ENCODE assay signal across 8 cellular contexts in genomic region chr15:75578948-75579908, GRCh38. TPM values are rescaled to one million over a fixed set of nuclear protein-coding genes. Genes with fewer than 3 reads are reported as not detected.
DNase-seq lines count a peak whose midpoint lies in the region; ATAC-seq and TF ChIP-seq lines count a peak whose summit lies in the region.

TSS of gene PTPN9 (minus strand) at chr15:75579315. CDS start at chr15:75578776, 539 bp downstream.

- TF ChIP-seq CTCF in MM.1S (IDR thresholded peaks at IDR 0.05; ENCODE audit: low read length) (peak; percentile 33), glutamatergic neuron (IDR thresholded peaks at IDR 0.05; ENCODE audit: partially characterized antibody, unreplicated experiment) (no peak), omental fat pad (IDR thresholded peaks at IDR 0.05) (no peak), suprapubic skin (IDR thresholded peaks at IDR 0.05) (peak in 1 of 2 donors; percentile 59)

- TF ChIP-seq EP300 in suprapubic skin (IDR thresholded peaks at IDR 0.05), result no peak

- peak within 1 kb of the TSS; percentile 93 to 98 for H3K27ac Mint-ChIP-seq in activated naive CD4-positive, alpha-beta T cell treated with anti-CD3 and anti-CD28 coated beads, Interleukin-2, amount 50 U/mL, for 72 hours
- peak within 1 kb of the TSS; percentile 99 for H3K27ac Mint-ChIP-seq in glutamatergic neuron (ENCODE audit: unreplicated experiment)

- peaks cover 5 to 6% of the 10 kb centered on the region in 2 donors for H3K36me3 Mint-ChIP-seq in activated naive CD4-positive, alpha-beta T cell treated with anti-CD3 and anti-CD28 coated beads, Interleukin-2, amount 50 U/mL, for 72 hours
- H3K36me3 Mint-ChIP-seq in glutamatergic neuron (ENCODE audit: unreplicated experiment), result no peaks in the 10 kb centered on the region

- no peaks in the 10 kb centered on the region for H3K9me3 ChIP-seq in MM.1S (replicated peaks; ENCODE audit: insufficient read depth, low read length)
- H3K9me3 ChIP-seq in suprapubic skin, result no peaks in the 10 kb centered on the region

- no peaks in the 10 kb centered on the region for H4K20me1 ChIP-seq in MM.1S (ENCODE audit: insufficient read depth, low read length)

- H3K4me1 Mint-ChIP-seq in glutamatergic neuron (ENCODE audit: low read depth, unreplicated experiment), result peaks cover 7% of the 10 kb centered on the region

- peaks cover 9% of the 10 kb centered on the region for H3K27me3 Mint-ChIP-seq in glutamatergic neuron (ENCODE audit: unreplicated experiment)

- under 1% methylated on average over 42 of the region's 77 CpGs for WGBS in suprapubic skin

- H3K4me3 Mint-ChIP-seq in glutamatergic neuron (ENCODE audit: unreplicated experiment), result peak within 1 kb of the TSS; percentile 99

- H3K79me2 ChIP-seq in MM.1S (ENCODE audit: low read length), result peaks cover 14% of the 10 kb centered on the region

- peak within 1 kb of the TSS; percentile 89 for H3K4me2 ChIP-seq in MM.1S (ENCODE audit: low read depth, low read length)

- H3K4me1 ChIP-seq in MM.1S (ENCODE audit: low read length) (peaks cover 10% of the 10 kb centered on the region; the same call in 1 of the 2 replicates), suprapubic skin (peaks cover 22% of the 10 kb centered on the region)

- no peaks in the 10 kb centered on the region for H3K9me2 ChIP-seq in MM.1S (replicated peaks; ENCODE audit: insufficient read depth, low read length)

- ATAC-seq in GM21529 (IDR thresholded peaks at IDR 0.05; ENCODE audit: unreplicated experiment), result peak; percentile 62
- ATAC-seq in activated naive CD4-positive, alpha-beta T cell treated with anti-CD3 and anti-CD28 coated beads, Interleukin-2, amount 50 U/mL, for 72 hours, result peak; percentile 80 to 89
- peak; percentile 88 for ATAC-seq in omental fat pad (ENCODE audit: low FRiP score)

- H3K4me3 ChIP-seq in MM.1S (ENCODE audit: low read length), result peak within 1 kb of the TSS; percentile 86
- peak within 1 kb of the TSS; percentile 76 for H3K4me3 ChIP-seq in suprapubic skin

- H3K27ac ChIP-seq in MM.1S (ENCODE audit: low read length) (peak within 1 kb of the TSS; percentile 27; the same call in 1 of the 2 replicates), suprapubic skin (peak within 1 kb of the TSS; percentile 87)

- H3K36me3 ChIP-seq in MM.1S (replicated peaks; ENCODE audit: insufficient read depth, low read length) (no peaks in the 10 kb centered on the region), suprapubic skin (no peaks in the 10 kb centered on the region)

- DNase-seq in COR-L47 (lab: John Stamatoyannopoulos, UW) (peak; percentile 86), MM.1S (peak; percentile 70), SKM-1 treated with dmso at 0.1 percent for 144 hours (lab: John Stamatoyannopoulos, UW; ENCODE audit: unreplicated experiment) (peak; percentile 72), glutamatergic neuron (peak; percentile 93), omental fat pad (ENCODE audit: low spot score) (peak; percentile 36), suprapubic skin (ENCODE audit: low spot score in 2 of 2) (peak; percentile 86 to 89)
- peak; percentile 66 to 71 for DNase-seq in activated naive CD4-positive, alpha-beta T cell treated with anti-CD3 and anti-CD28 coated beads, Interleukin-2, amount 50 U/mL, for 72 hours (ENCODE audit: low spot score in 2 of 2)

- TF ChIP-seq POLR2A in suprapubic skin (IDR thresholded peaks at IDR 0.05), result no peak

- H3F3A ChIP-seq in MM.1S (ENCODE audit: insufficient read depth, low read length), result peaks cover 3% of the 10 kb centered on the region; the same call in 1 of the 2 replicates

- no peaks in the 10 kb centered on the region for H3K9me3 Mint-ChIP-seq in activated naive CD4-positive, alpha-beta T cell treated with anti-CD3 and anti-CD28 coated beads, Interleukin-2, amount 50 U/mL, for 72 hours
- H3K9me3 Mint-ChIP-seq in glutamatergic neuron (ENCODE audit: unreplicated experiment), result peaks cover 14% of the 10 kb centered on the region

- peak within 1 kb of the TSS; percentile 84 for H3K9ac ChIP-seq in MM.1S (ENCODE audit: low read length)

- peak within 1 kb of the TSS; percentile 94 for H2AFZ ChIP-seq in MM.1S (ENCODE audit: low read length)

- H3K27me3 ChIP-seq in MM.1S (replicated peaks; ENCODE audit: insufficient read depth, low read length), result no peaks in the 10 kb centered on the region
- no peaks in the 10 kb centered on the region for H3K27me3 ChIP-seq in suprapubic skin

RNA-seq across cellular contexts. Expression of gene PTPN9, which starts in this region (rescaled TPM):
- total RNA-seq in activated naive CD4-positive, alpha-beta T cell treated with anti-CD3 and anti-CD28 coated beads, Interleukin-2, amount 50 U/mL, for 72 hours, result 10 to 100 TPM; 11.6 to 14.4 TPM
- total RNA-seq in glutamatergic neuron (ENCODE audit: unreplicated experiment) (138 TPM), omental fat pad (10 to 100 TPM; 12.4 to 18.9 (median 16.1) TPM), suprapubic skin (10 to 100 TPM in 3 of 4 donors, 1 to 10 TPM in 1; 8.6 to 24.5 (median 13.3) TPM)

Comparison
In these comparisons a context has a peak if more than half of its experiments do, and no peak if none do; other contexts are left out.
1. Peak in every context shown above with its lines: DNase-seq, ATAC-seq, H3K4me3 ChIP-seq and H3K27ac ChIP-seq.
2. DNase-seq: peak in every context shown above with its lines; median percentile 93 in glutamatergic neuron; 88 in suprapubic skin; 86 in COR-L47; 72 in SKM-1 treated with dmso at 0.1 percent for 144 hours; 70 in MM.1S; 68 in activated naive CD4-positive, alpha-beta T cell treated with anti-CD3 and anti-CD28 coated beads, Interleukin-2, amount 50 U/mL, for 72 hours; 36 in omental fat pad.